Comparison of ENCODE assay signal across 9 cellular contexts in genomic region chr19:6476155-6476895, GRCh38. TPM values are rescaled to one million over a fixed set of nuclear protein-coding genes. Genes with fewer than 3 reads are reported as not detected.
A peak's percentile ranks its signal among the peaks of the same experiment; 100 is the strongest.
DNase-seq lines count a peak whose midpoint lies in the region; ATAC-seq and TF ChIP-seq lines count a peak whose summit lies in the region.
"Had no signal": no experiment of that assay in that cellular context is flagged by ENCODE, and none has a peak within 500 bp of the region (broad histone marks: within the 10 kb centered on the region; RNA-seq: fewer than 3 reads in every experiment).

No MANE protein-coding gene starts in this region.

- ATAC-seq in mucosa of descending colon (peak; percentile 95), GM18868 (IDR thresholded peaks at IDR 0.05; ENCODE audit: unreplicated experiment) (no peak), GM21367 (IDR thresholded peaks at IDR 0.05; ENCODE audit: unreplicated experiment) (no peak)

- no peak overlapping the region for H3K27ac ChIP-seq in epithelial cell of prostate
- H3K27ac ChIP-seq: skin epidermis had no signal

- intact Hi-C loops in mucosa of descending colon (cut with DNase I, micrococcal nuclease) = no loop called here

- TF ChIP-seq CTCF in mucosa of descending colon (IDR thresholded peaks at IDR 0.05) = no peak

- H3K36me3 ChIP-seq in mucosa of descending colon (ENCODE audit: low read depth) = no peaks in the 10 kb centered on the region

- no peaks in the 10 kb centered on the region for H3K9me3 ChIP-seq in mucosa of descending colon

- H3K4me1 ChIP-seq in mucosa of descending colon (ENCODE audit: low read depth) = peaks cover 8% of the 10 kb centered on the region

- DNase-seq in DMS114 treated with DMSO at 0.1 percent for 48 hours (lab: John Stamatoyannopoulos, UW; ENCODE audit: unreplicated experiment) (peak; percentile 86), NCI-H2196 treated with DMSO at 0.1 percent for 48 hours (lab: John Stamatoyannopoulos, UW; ENCODE audit: unreplicated experiment) (peak; percentile 94), epithelial cell of prostate (ENCODE audit: low read depth, low spot score) (peak; percentile 22), mucosa of descending colon (peak; percentile 91 to 97 (median 96))
- peak; percentile 46 for DNase-seq in activated CD8-positive, alpha-beta memory T cell treated with anti-CD3 and anti-CD28 coated beads, Interleukin-2, amount 50 U/mL, for 4 hours
- DNase-seq in stimulated activated naive CD4-positive, alpha-beta T cell (lab: John Stamatoyannopoulos, UW) = peak; percentile 31 to 67 (median 59)

- no peak overlapping the region for H3K4me3 ChIP-seq in mucosa of descending colon

RNA-seq across cellular contexts. Expression of gene DENND1C, which starts 5.3 kb away (rescaled TPM):
- 1 to 10 TPM; 3.8 to 4.7 (median 4.1) TPM for total RNA-seq in mucosa of descending colon

RNA-seq across cellular contexts. Expression of gene CRB3, which starts 12.3 kb away (rescaled TPM):
- 100 to 1,000 TPM in 1 of 3 donors, 10 to 100 TPM in 2; 49.9 to 139 (median 86.0) TPM for total RNA-seq in mucosa of descending colon

RNA-seq across cellular contexts. Expression of gene SLC25A23, which starts 16.7 kb away (rescaled TPM):
- 100 to 1,000 TPM; 106 to 181 (median 116) TPM for total RNA-seq in mucosa of descending colon

RNA-seq across cellular contexts. Expression of gene TUBB4A, which starts 25.8 kb away (rescaled TPM):
- 10 to 100 TPM in 1 of 3 donors, under 1 TPM in 2; 0.26 to 14.6 (median 0.82) TPM for total RNA-seq in mucosa of descending colon

RNA-seq across cellular contexts. Expression of gene SLC25A41, which starts 42.8 kb away (rescaled TPM):
- 1 to 10 TPM in 1 of 3 donors, under 1 TPM in 2; 0.32 to 1.4 (median 0.43) TPM for total RNA-seq in mucosa of descending colon

Comparison
In these comparisons a context has a peak if more than half of its experiments do, and no peak if none do; other contexts are left out.
1. DNase-seq: peak in every context shown above with its lines; median percentile 96 in mucosa of descending colon; 94 in NCI-H2196 treated with DMSO at 0.1 percent for 48 hours; 86 in DMS114 treated with DMSO at 0.1 percent for 48 hours; 59 in stimulated activated naive CD4-positive, alpha-beta T cell; 46 in activated CD8-positive, alpha-beta memory T cell treated with anti-CD3 and anti-CD28 coated beads, Interleukin-2, amount 50 U/mL, for 4 hours; 22 in epithelial cell of prostate.